22 cellular contexts compared by ENCODE assay signal in genomic region chr6:10610289-10610688, GRCh38.
DNase-seq lines count a peak whose midpoint lies in the region; ATAC-seq, FAIRE-seq and TF ChIP-seq lines count a peak whose summit lies in the region.
"Had no signal": no experiment of that assay in that cellular context is flagged by ENCODE, and none has a peak within 500 bp of the region (broad histone marks: within the 10 kb centered on the region; RNA-seq: fewer than 3 reads in every experiment).

No MANE protein-coding gene starts in this region.

- H2BK15ac ChIP-seq in mesenchymal stem cell (ENCODE audit: low read depth, poor library complexity, severe bottlenecking) = no peak overlapping the region

- H3K27me3 ChIP-seq in mesenchymal stem cell (ENCODE audit: control insufficient read depth in 1 of 2, insufficient read depth in 1 of 2, low read length in 2 of 2) (no peaks in the 10 kb centered on the region), transverse colon (no peaks in the 10 kb centered on the region)
- H3K27me3 ChIP-seq: BLaER1, dorsolateral prefrontal cortex, uterus had no signal

- H4K8ac ChIP-seq in mesenchymal stem cell (ENCODE audit: low read length) = no peak overlapping the region

- 86% methylated on average over 1 of the region's 1 CpG for WGBS in mesenchymal stem cell
- WGBS in transverse colon (ENCODE audit: low coverage in 1 of 2), 2 donors = 40 to 52% methylated on average over 1 of the region's 1 CpG

- no peak overlapping the region for H2BK12ac ChIP-seq in mesenchymal stem cell (ENCODE audit: low read length in 2 of 2)

- H3K27ac Mint-ChIP-seq in HFFc6 = no peak overlapping the region; the same call in 1 of the 2 replicates
- no peak overlapping the region for H3K27ac Mint-ChIP-seq in activated naive CD4-positive, alpha-beta T cell treated with anti-CD3 and anti-CD28 coated beads, Interleukin-2, amount 10 ng/mL, durations not matched to agents 7 days and 5 days
- H3K27ac Mint-ChIP-seq: activated naive CD4-positive, alpha-beta T cell treated with anti-CD3 and anti-CD28 coated beads, Interleukin-2, amount 50 U/mL, for 72 hours; activated T-cell treated with anti-CD3 and anti-CD28 coated beads, Interleukin-2, amount 50 U/mL, for 24 hours; stimulated activated naive CD8-positive, alpha-beta T cell treated with anti-CD3 and anti-CD28 coated beads, Interleukin-15, amount 100 ng/mL, for 72 hours had no signal

- intact Hi-C loops in transverse colon (cut with DNase I; ENCODE audit: low total_unique reads) = loop anchor here (10.0 kb wide), 1 partner anchor 45 kb away; no protein-coding TSS in a partner anchor

- in situ Hi-C loops in transverse colon (cut with MboI; ENCODE audit: low pct_ligation_motif_present in 1 of 4, low pct_unique_long_range_greater_than_20kb in 1 of 4, low sequenced_read_pairs in 3 of 4) = no loop called here

- no peak overlapping the region for H2AK5ac ChIP-seq in mesenchymal stem cell (ENCODE audit: low read length, severe bottlenecking)

- no peak overlapping the region for H3K4ac ChIP-seq in mesenchymal stem cell (ENCODE audit: low read depth in 1 of 2, low read length in 2 of 2)

- no peak overlapping the region for H3K4me3 Mint-ChIP-seq in HFFc6
- no peak overlapping the region for H3K4me3 Mint-ChIP-seq in activated naive CD4-positive, alpha-beta T cell treated with anti-CD3 and anti-CD28 coated beads, Interleukin-2, amount 10 ng/mL, durations not matched to agents 7 days and 5 days
- H3K4me3 Mint-ChIP-seq: activated T-cell treated with anti-CD3 and anti-CD28 coated beads, Interleukin-2, amount 50 U/mL, for 24 hours; brain; stimulated activated naive CD8-positive, alpha-beta T cell treated with anti-CD3 and anti-CD28 coated beads, Interleukin-15, amount 100 ng/mL, for 72 hours had no signal

- H3K4me3 ChIP-seq in fibroblast of the aortic adventitia (ENCODE audit: low read depth, low read length) (no peak overlapping the region), mesenchymal stem cell (ENCODE audit: insufficient read depth in 1 of 2, low read depth in 1 of 2, low read length in 2 of 2) (no peak overlapping the region), transverse colon (no peak overlapping the region)
- H3K4me3 ChIP-seq: BLaER1, dorsolateral prefrontal cortex, GM12878, uterus had no signal

- no peak overlapping the region for H3K14ac ChIP-seq in mesenchymal stem cell (ENCODE audit: low read length in 2 of 2)

- TF ChIP-seq EP300 in transverse colon (IDR thresholded peaks at IDR 0.05; ENCODE audit: low read depth) = no peak

- H3K4me1 Mint-ChIP-seq in HFFc6 (ENCODE audit: low read depth) = peaks cover 49% of the 10 kb centered on the region; the same call in 1 of the 2 replicates
- no peaks in the 10 kb centered on the region for H3K4me1 Mint-ChIP-seq in activated naive CD4-positive, alpha-beta T cell treated with anti-CD3 and anti-CD28 coated beads, Interleukin-2, amount 10 ng/mL, durations not matched to agents 7 days and 5 days

- TF ChIP-seq CTCF in HFFc6 (IDR thresholded peaks at IDR 0.05) (no peak), fibroblast of the aortic adventitia (IDR thresholded peaks at IDR 0.05; ENCODE audit: insufficient read depth, low read length) (no peak), transverse colon (IDR thresholded peaks at IDR 0.05) (no peak)

- no peaks in the 10 kb centered on the region for H3K36me3 Mint-ChIP-seq in HFFc6 (ENCODE audit: low read depth)
- H3K36me3 Mint-ChIP-seq in activated naive CD4-positive, alpha-beta T cell treated with anti-CD3 and anti-CD28 coated beads, Interleukin-2, amount 10 ng/mL, durations not matched to agents 7 days and 5 days = no peaks in the 10 kb centered on the region

- no peak for TF ChIP-seq POLR2A in transverse colon (IDR thresholded peaks at IDR 0.05)
- no peak for TF ChIP-seq POLR2A in GM12891 (IDR thresholded peaks at IDR 0.05; ENCODE audit: low read depth, low read length)

- H3K27ac ChIP-seq in mesenchymal stem cell (ENCODE audit: low read length, poor library complexity, severe bottlenecking) (no peak overlapping the region), transverse colon (peak overlapping the region; percentile 34 to 76 (median 60))
- H3K27ac ChIP-seq: BLaER1, dorsolateral prefrontal cortex, epithelial cell of prostate, uterus had no signal

- no peak overlapping the region for H3K18ac ChIP-seq in mesenchymal stem cell (ENCODE audit: low read depth in 1 of 2, low read length in 2 of 2)

- H2BK5ac ChIP-seq in mesenchymal stem cell (ENCODE audit: low read depth, low read length, poor library complexity, severe bottlenecking) = no peak overlapping the region

- H3K9me3 ChIP-seq in mesenchymal stem cell (ENCODE audit: control insufficient read depth, low read length) (peaks cover 5% of the 10 kb centered on the region), transverse colon (no peaks in the 10 kb centered on the region)
- H3K9me3 ChIP-seq: BLaER1, uterus had no signal

- no peak for FAIRE-seq in GM12891 (lab: Jason Lieb, UNC)
- FAIRE-seq: D721Med, G401.6 had no signal

- H3K4me2 ChIP-seq in mesenchymal stem cell (ENCODE audit: low read length, poor library complexity, severe bottlenecking) = no peak overlapping the region
- H3K4me2 ChIP-seq: BLaER1 had no signal

- ATAC-seq in GM18867 (IDR thresholded peaks at IDR 0.05; ENCODE audit: unreplicated experiment) = no peak
- ATAC-seq: activated naive CD4-positive, alpha-beta T cell treated with anti-CD3 and anti-CD28 coated beads, Interleukin-2, amount 50 U/mL, for 72 hours; GM12878; stimulated activated naive CD8-positive, alpha-beta T cell treated with anti-CD3 and anti-CD28 coated beads, Interleukin-15, amount 100 ng/mL, for 72 hours had no signal

- no peak overlapping the region for H2AFZ ChIP-seq in mesenchymal stem cell (ENCODE audit: low read depth, low read length)

- no peak overlapping the region for H4K91ac ChIP-seq in mesenchymal stem cell (ENCODE audit: low read length)

- no peaks in the 10 kb centered on the region for H3K36me3 ChIP-seq in mesenchymal stem cell (ENCODE audit: control insufficient read depth in 1 of 2, insufficient read depth in 2 of 2, low read depth in 1 of 2, low read length in 2 of 2)
- no peaks in the 10 kb centered on the region for H3K36me3 ChIP-seq in transverse colon
- H3K36me3 ChIP-seq: BLaER1, uterus had no signal

- CTCF ChIA-PET in activated naive CD4-positive, alpha-beta T cell treated with anti-CD3 and anti-CD28 coated beads, Interleukin-2, amount 10 ng/mL, durations not matched to agents 7 days and 5 days (lab: Charles Lee) = no interaction called here

- DNase-seq in HFFc6 (peak; percentile 16), fibroblast of the aortic adventitia (ENCODE audit: low read depth) (peak; percentile 67), mesenchymal stem cell (peak; percentile 17), transverse colon (peak; percentile 36), GM12891 (ENCODE audit: insufficient read length, low spot score) (no peak)
- no peak for DNase-seq in activated naive CD4-positive, alpha-beta T cell treated with anti-CD3 and anti-CD28 coated beads, Interleukin-2, amount 10 ng/mL, durations not matched to agents 7 days and 5 days
- DNase-seq: activated CD4-positive, alpha-beta T cell treated with anti-CD3 and anti-CD28 coated beads, Interleukin-2, amount 50 U/mL, for 4 hours; activated T-cell treated with anti-CD3 and anti-CD28 coated beads, Interleukin-2, amount 50 U/mL, for 24 hours; dorsolateral prefrontal cortex; NCI-H1417; NCI-H2171 treated with DMSO at 0.1 percent for 48 hours; stimulated activated CD4-positive, alpha-beta T cell treated with anti-CD3 and anti-CD28 coated beads, Interleukin-2, amount 100 ng/mL, for 24 hours; stimulated activated naive CD8-positive, alpha-beta T cell treated with anti-CD3 and anti-CD28 coated beads, Interleukin-15, amount 100 ng/mL, for 72 hours; uterus had no signal

- no peaks in the 10 kb centered on the region for H3K79me1 ChIP-seq in mesenchymal stem cell (replicated peaks; ENCODE audit: low read length, poor library complexity, severe bottlenecking)

- no peak overlapping the region for H2BK120ac ChIP-seq in mesenchymal stem cell (ENCODE audit: low read depth, low read length)

- H3K4me1 ChIP-seq in mesenchymal stem cell (ENCODE audit: control insufficient read depth, insufficient read depth, low read depth, low read length) (no peaks in the 10 kb centered on the region), transverse colon (peaks cover 0 to 20% (median 6%) of the 10 kb centered on the region in 4 donors)
- H3K4me1 ChIP-seq: BLaER1, uterus had no signal

- no peaks in the 10 kb centered on the region for H3K9me3 Mint-ChIP-seq in HFFc6
- peaks cover 3% of the 10 kb centered on the region for H3K9me3 Mint-ChIP-seq in activated naive CD4-positive, alpha-beta T cell treated with anti-CD3 and anti-CD28 coated beads, Interleukin-2, amount 10 ng/mL, durations not matched to agents 7 days and 5 days

- no peak overlapping the region for H3K23ac ChIP-seq in mesenchymal stem cell (ENCODE audit: low read length in 2 of 2)

- H3K27me3 Mint-ChIP-seq in HFFc6 (ENCODE audit: insufficient read depth) = peaks cover 8% of the 10 kb centered on the region; the same call in 1 of the 2 replicates
- no peaks in the 10 kb centered on the region for H3K27me3 Mint-ChIP-seq in activated naive CD4-positive, alpha-beta T cell treated with anti-CD3 and anti-CD28 coated beads, Interleukin-2, amount 10 ng/mL, durations not matched to agents 7 days and 5 days
- H3K27me3 Mint-ChIP-seq: activated T-cell treated with anti-CD3 and anti-CD28 coated beads, Interleukin-2, amount 50 U/mL, for 24 hours; brain; stimulated activated naive CD8-positive, alpha-beta T cell treated with anti-CD3 and anti-CD28 coated beads, Interleukin-15, amount 100 ng/mL, for 72 hours had no signal

- no peak overlapping the region for H3K9ac ChIP-seq in mesenchymal stem cell (ENCODE audit: low read length)
- H3K9ac ChIP-seq: BLaER1 had no signal

TF ChIP-seq in GM12891, 5 proteins besides CTCF, POLR2A, EP300 and RAD21:
- TF ChIP-seq POLR2AphosphoS5 (IDR thresholded peaks at IDR 0.05; ENCODE audit: low read depth, low read length) = no peak
- TF ChIP-seq TAF1 (IDR thresholded peaks at IDR 0.05; ENCODE audit: low read depth, low read length) = no peak
- no peak for TF ChIP-seq POU2F2 (IDR thresholded peaks at IDR 0.05; ENCODE audit: low read depth, low read length)
- no peak for TF ChIP-seq SPI1 (IDR thresholded peaks at IDR 0.05; ENCODE audit: low read depth, low read length)
- TF ChIP-seq PAX5 (IDR thresholded peaks at IDR 0.05; ENCODE audit: insufficient read depth, low read length, severe bottlenecking) = no peak

Comparison
In these comparisons a context has a peak if more than half of its experiments do, and no peak if none do; other contexts are left out.
1. DNase-seq: peak in HFFc6 (single experiment), fibroblast of the aortic adventitia (single experiment), mesenchymal stem cell (single experiment) and transverse colon (single experiment); none in GM12891 (single experiment) and activated naive CD4-positive, alpha-beta T cell treated with anti-CD3 and anti-CD28 coated beads, Interleukin-2, amount 10 ng/mL, durations not matched to agents 7 days and 5 days (single experiment).